In the genomic region with DNA sequence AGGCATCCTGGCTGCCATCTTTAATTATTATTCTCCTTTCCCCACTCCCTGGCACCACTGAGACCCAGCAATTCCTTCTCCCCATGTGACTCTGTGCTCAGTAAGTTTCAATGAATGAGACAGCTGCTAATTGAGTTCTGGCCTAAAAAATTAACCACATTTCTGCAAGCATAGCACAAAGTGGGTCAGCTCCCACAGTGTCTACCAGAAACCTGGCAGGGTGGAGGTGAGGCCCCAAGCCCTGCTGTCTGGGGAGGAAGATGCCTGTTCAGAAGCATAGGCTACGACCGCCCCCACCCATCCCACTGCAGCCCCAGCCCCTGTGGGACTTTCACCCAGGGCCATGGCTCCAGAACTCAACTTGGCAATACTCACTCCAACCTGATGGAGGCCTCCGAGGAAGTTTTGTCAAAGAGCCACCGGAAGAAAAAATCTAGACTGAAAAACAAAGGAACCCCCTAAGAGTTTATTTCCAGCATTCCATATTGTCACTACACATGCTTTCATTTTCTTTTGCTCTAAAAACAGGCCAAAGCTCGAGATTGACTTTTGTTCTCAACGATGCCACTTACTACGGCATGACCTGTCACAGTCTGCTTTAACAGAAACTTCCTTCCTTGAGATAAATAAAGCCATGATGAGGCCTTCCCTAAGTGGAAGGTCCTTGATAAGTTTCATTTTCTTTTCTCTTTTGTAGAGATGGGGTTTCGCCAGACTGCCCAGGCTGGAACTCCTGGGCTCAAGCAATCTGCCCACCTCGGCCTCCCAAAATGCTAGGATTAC, we compare ENCODE assay signal across 14 cellular contexts. TPM values are rescaled to one million over a fixed set of nuclear protein-coding genes. Genes with fewer than 3 reads are reported as not detected.
DNase-seq lines count a peak whose midpoint lies in the region; ATAC-seq lines count a peak whose summit lies in the region.
"Had no signal": no experiment of that assay in that cellular context is flagged by ENCODE, and none has a peak within 500 bp of the region (broad histone marks: within the 10 kb centered on the region; RNA-seq: fewer than 3 reads in every experiment).

No MANE protein-coding gene starts in this region.

- H3K9me3 Mint-ChIP-seq in activated naive CD4-positive, alpha-beta T cell treated with anti-CD3 and anti-CD28 coated beads for 36 hours: no peaks in the 10 kb centered on the region
- H3K9me3 Mint-ChIP-seq in effector memory CD8-positive, alpha-beta T cell: no peaks in the 10 kb centered on the region

- peaks cover 18% of the 10 kb centered on the region for H3K36me3 Mint-ChIP-seq in activated naive CD4-positive, alpha-beta T cell treated with anti-CD3 and anti-CD28 coated beads for 36 hours (ENCODE audit: low read depth)
- H3K36me3 Mint-ChIP-seq in effector memory CD8-positive, alpha-beta T cell (ENCODE audit: insufficient read depth): peaks cover 78% of the 10 kb centered on the region

- no peak for DNase-seq in activated naive CD4-positive, alpha-beta T cell treated with anti-CD3 and anti-CD28 coated beads for 36 hours
- no peak for DNase-seq in activated naive CD4-positive, alpha-beta T cell treated with Interleukin-2 at 50 U/mL for 16 hours
- DNase-seq in RPMI8226 (peak; percentile 78), substantia nigra (lab: John Stamatoyannopoulos, UW) (no peak), NCI-H2107 treated with DMSO at 0.1 percent for 48 hours (lab: John Stamatoyannopoulos, UW; ENCODE audit: unreplicated experiment) (no peak), kidney tubule cell (ENCODE audit: low spot score) (no peak), DMS 273 treated with DMSO at 0.1 percent for 48 hours (lab: John Stamatoyannopoulos, UW) (no peak)
- peak in 2 of 3 experiments; percentile 25 to 26 for DNase-seq in effector memory CD8-positive, alpha-beta T cell
- DNase-seq: DMS153, MG63, NCI-H2227 treated with DMSO at 0.1 percent for 48 hours, occipital lobe had no signal

- H3K4me1 Mint-ChIP-seq in activated naive CD4-positive, alpha-beta T cell treated with anti-CD3 and anti-CD28 coated beads for 36 hours (ENCODE audit: low read depth): peaks cover 20% of the 10 kb centered on the region
- H3K4me1 Mint-ChIP-seq in effector memory CD8-positive, alpha-beta T cell (ENCODE audit: low read depth in 2 of 2): peaks cover 29 to 39% of the 10 kb centered on the region in 2 donors

- intact Hi-C loops in activated naive CD4-positive, alpha-beta T cell treated with anti-CD3 and anti-CD28 coated beads for 36 hours (cut with micrococcal nuclease): no loop called here

- no peaks in the 10 kb centered on the region for H3K27me3 Mint-ChIP-seq in activated naive CD4-positive, alpha-beta T cell treated with anti-CD3 and anti-CD28 coated beads for 36 hours (ENCODE audit: low read depth)
- H3K27me3 Mint-ChIP-seq in effector memory CD8-positive, alpha-beta T cell: no peaks in the 10 kb centered on the region

- H3K27ac Mint-ChIP-seq in activated naive CD4-positive, alpha-beta T cell treated with anti-CD3 and anti-CD28 coated beads for 36 hours: peak overlapping the region; percentile 22
- peak overlapping the region; percentile 28 to 47 for H3K27ac Mint-ChIP-seq in effector memory CD8-positive, alpha-beta T cell

- H3K27ac ChIP-seq in substantia nigra (ENCODE audit: low read depth, low read length, poor library complexity, severe bottlenecking): peak overlapping the region; percentile 88

- H3K4me3 Mint-ChIP-seq in activated naive CD4-positive, alpha-beta T cell treated with anti-CD3 and anti-CD28 coated beads for 36 hours: no peak overlapping the region
- H3K4me3 Mint-ChIP-seq in effector memory CD8-positive, alpha-beta T cell: peak overlapping the region in 1 of 2 donors; percentile 37

- ATAC-seq in effector memory CD8-positive, alpha-beta T cell (replicated peaks): peak; percentile 86
- ATAC-seq: activated CD4-positive, CD25-positive, alpha-beta regulatory T cell treated with anti-CD3 and anti-CD28 coated beads, Interleukin-2, amount 50 U/mL, for 24 hours had no signal

- CTCF ChIA-PET in activated naive CD4-positive, alpha-beta T cell treated with anti-CD3 and anti-CD28 coated beads for 36 hours (lab: Charles Lee): interaction anchor here (0.7 to 1.0 kb wide), 2 partner anchors 9 to 55 kb away, joined by 3 to 4 read pairs; no protein-coding TSS in a partner anchor

RNA-seq across cellular contexts. Expression of a gene that starts 26.5 kb away (rescaled TPM):
- total RNA-seq in activated naive CD4-positive, alpha-beta T cell treated with anti-CD3 and anti-CD28 coated beads for 36 hours: 10 to 100 TPM; 34.3 to 34.7 TPM

RNA-seq across cellular contexts. Expression of a gene that starts 33.3 kb away (rescaled TPM):
- under 1 TPM in 1 of 2 experiments, not detected in 1; 0.22 TPM for total RNA-seq in activated naive CD4-positive, alpha-beta T cell treated with anti-CD3 and anti-CD28 coated beads for 36 hours
- total RNA-seq: fibroblast of villous mesenchyme had no signal

RNA-seq across cellular contexts. Expression of a gene that starts 45.8 kb away (rescaled TPM):
- total RNA-seq in activated naive CD4-positive, alpha-beta T cell treated with anti-CD3 and anti-CD28 coated beads for 36 hours: 1 to 10 TPM; 3.8 to 5.0 TPM

Comparison
In these comparisons a context has a peak if more than half of its experiments do, and no peak if none do; other contexts are left out.
1. DNase-seq: peak in RPMI8226 (single experiment) and effector memory CD8-positive, alpha-beta T cell (2 of 3); none in activated naive CD4-positive, alpha-beta T cell treated with anti-CD3 and anti-CD28 coated beads for 36 hours (single experiment), activated naive CD4-positive, alpha-beta T cell treated with Interleukin-2 at 50 U/mL for 16 hours (single experiment), substantia nigra (0 of 49), NCI-H2107 treated with DMSO at 0.1 percent for 48 hours (single experiment), kidney tubule cell (single experiment) and DMS 273 treated with DMSO at 0.1 percent for 48 hours (single experiment).